ENCODE assay signal across 25 cellular contexts in genomic region chr2:166350525-166350924, GRCh38. TPM values are rescaled to one million over a fixed set of nuclear protein-coding genes. Genes with fewer than 3 reads are reported as not detected.
DNase-seq lines count a peak whose midpoint lies in the region; ATAC-seq, FAIRE-seq and TF ChIP-seq lines count a peak whose summit lies in the region.
"Had no signal": no experiment of that assay in that cellular context is flagged by ENCODE, and none has a peak within 500 bp of the region (broad histone marks: within the 10 kb centered on the region; RNA-seq: fewer than 3 reads in every experiment).

No MANE protein-coding gene starts in this region.

- 99% methylated on average over 2 of the region's 2 CpGs for WGBS in HepG2 (ENCODE audit: low lambda C conversion rate)
- 87% methylated on average over 2 of the region's 2 CpGs for WGBS in right lobe of liver (ENCODE audit: insufficient coverage, low coverage, low lambda C conversion rate, missing lambda C conversion rate)

- H3K9ac ChIP-seq in HepG2 (ENCODE audit: insufficient read depth, low read depth, low read length) (no peak overlapping the region), astrocyte (ENCODE audit: low read length) (no peak overlapping the region)
- H3K9ac ChIP-seq: BLaER1 treated with 17β-estradiol and CSF1 and Interleukin-3, amounts not matched to agents 10 nM and 100 nM had no signal

- H3K9me3 ChIP-seq in HepG2 (ENCODE audit: low read length), result no peaks in the 10 kb centered on the region
- H3K9me3 ChIP-seq in right lobe of liver, result no peaks in the 10 kb centered on the region
- no peaks in the 10 kb centered on the region for H3K9me3 ChIP-seq in astrocyte (ENCODE audit: insufficient read depth, low read depth, low read length)
- H3K9me3 ChIP-seq: BE2C; BLaER1 treated with 17β-estradiol and CSF1 and Interleukin-3, amounts not matched to agents 10 nM and 100 nM had no signal

- ATAC-seq in HepG2 (no peak), right lobe of liver (no peak)
- ATAC-seq: GM23338, HCT116 had no signal

- no peak overlapping the region for H3K4me3 Mint-ChIP-seq in astrocyte (ENCODE audit: unreplicated experiment)
- H3K4me3 Mint-ChIP-seq: CD14-positive monocyte; CD4-positive, alpha-beta T cell; CD8-positive, alpha-beta memory T cell; GM23338; H9 had no signal

- H3K27me3 ChIP-seq in HepG2 (ENCODE audit: control insufficient read depth in 1 of 2, insufficient read depth in 2 of 2, low read length in 2 of 2), result no peaks in the 10 kb centered on the region
- no peaks in the 10 kb centered on the region for H3K27me3 ChIP-seq in right lobe of liver
- no peaks in the 10 kb centered on the region for H3K27me3 ChIP-seq in astrocyte (ENCODE audit: insufficient read depth, low read length)
- H3K27me3 ChIP-seq: BE2C; BLaER1 treated with 17β-estradiol and CSF1 and Interleukin-3, amounts not matched to agents 10 nM and 100 nM had no signal

- peaks cover 0 to 3% of the 10 kb centered on the region in 2 experiments; a peak in 2 of 5 replicates for H3K36me3 ChIP-seq in HepG2 (replicated peaks in 1 of 2; ENCODE audit: control insufficient read depth in 1 of 2, insufficient read depth in 2 of 2, low read length in 2 of 2)
- H3K36me3 ChIP-seq in right lobe of liver, result no peaks in the 10 kb centered on the region
- H3K36me3 ChIP-seq in astrocyte (ENCODE audit: insufficient read depth, low read length), result no peaks in the 10 kb centered on the region
- H3K36me3 ChIP-seq: BE2C; BLaER1 treated with 17β-estradiol and CSF1 and Interleukin-3, amounts not matched to agents 10 nM and 100 nM had no signal

- CTCF ChIA-PET in HepG2 (lab: Yijun Ruan, JAX; ENCODE audit: low intra/inter-chr PET ratio, low total read pairs), result no interaction called here

- H2AFZ ChIP-seq in HepG2 (ENCODE audit: low read length) (no peak overlapping the region), astrocyte (ENCODE audit: low read depth, low read length) (no peak overlapping the region)
- H2AFZ ChIP-seq: GM23338 had no signal

- no peak for TF ChIP-seq RAD21 in HepG2 (CRISPR knock-in tag; IDR thresholded peaks at IDR 0.05)

- no peak for TF ChIP-seq POLR2A in HepG2 (IDR thresholded peaks at IDR 0.05; ENCODE audit: insufficient read depth in 1 of 2, low read depth in 2 of 2, low read length in 2 of 2)
- no peak for TF ChIP-seq POLR2A in right lobe of liver (IDR thresholded peaks at IDR 0.05)

- DNase-seq in HepG2 (ENCODE audit: low spot score) (no peak), right lobe of liver (no peak), astrocyte (ENCODE audit: low read depth) (no peak), fibroblast of mammary gland (ENCODE audit: low read depth) (peak; percentile 16), NCI-H1092 treated with DMSO at 0.1 percent for 48 hours (lab: John Stamatoyannopoulos, UW) (no peak), NCI-H748 (lab: John Stamatoyannopoulos, UW; ENCODE audit: unreplicated experiment) (no peak), posterior vena cava (ENCODE audit: low spot score) (no peak)
- DNase-seq: ACHN; AML-193; BE2C; CD4-positive, alpha-beta T cell; CD8-positive, alpha-beta memory T cell; DMS 273 treated with DMSO at 0.1 percent for 48 hours; DMS79; EL; GDM1; H9 had no signal

- POLR2A ChIA-PET in HepG2 (lab: Yijun Ruan, JAX), result no interaction called here

- no peaks in the 10 kb centered on the region for H3K27me3 Mint-ChIP-seq in astrocyte (ENCODE audit: low read depth, unreplicated experiment)
- H3K27me3 Mint-ChIP-seq: CD4-positive, alpha-beta T cell; CD8-positive, alpha-beta memory T cell had no signal

- H3K36me3 Mint-ChIP-seq in astrocyte (ENCODE audit: low read depth, unreplicated experiment), result no peaks in the 10 kb centered on the region
- H3K36me3 Mint-ChIP-seq: CD14-positive monocyte had no signal

- no peaks in the 10 kb centered on the region for H3K9me3 Mint-ChIP-seq in astrocyte (ENCODE audit: unreplicated experiment)
- H3K9me3 Mint-ChIP-seq: CD4-positive, alpha-beta T cell; GM23338; H9 had no signal

- no peak for TF ChIP-seq CTCF in HepG2 (CRISPR knock-in tag; IDR thresholded peaks at IDR 0.05)
- TF ChIP-seq CTCF in right lobe of liver (IDR thresholded peaks at IDR 0.05), result no peak
- no peak for TF ChIP-seq CTCF in astrocyte (IDR thresholded peaks at IDR 0.05; ENCODE audit: insufficient read depth, low read depth, low read length)
- TF ChIP-seq CTCF in fibroblast of mammary gland (conservative IDR thresholded peaks at IDR 0.05; ENCODE audit: control insufficient read depth, insufficient read depth, low read depth, low read length), result no peak

- H3K27ac ChIP-seq in HepG2 (ENCODE audit: extremely low read length, insufficient read depth, low read length) (no peak overlapping the region), right lobe of liver (no peak overlapping the region), astrocyte (ENCODE audit: low read depth, low read length) (no peak overlapping the region)
- H3K27ac ChIP-seq: 22Rv1; BLaER1 treated with 17β-estradiol and CSF1 and Interleukin-3, amounts not matched to agents 10 nM and 100 nM had no signal

- in situ Hi-C loops in HepG2 (cut with HindIII; ENCODE audit: extremely low pct_ligation_motif_present, low pct_unique_long_range_greater_than_20kb), result no loop called here

- peaks cover 27% of the 10 kb centered on the region for H3K4me1 Mint-ChIP-seq in astrocyte (ENCODE audit: low read depth, unreplicated experiment)
- H3K4me1 Mint-ChIP-seq: CD14-positive monocyte; CD8-positive, alpha-beta memory T cell; GM23338; H9 had no signal

- no peak overlapping the region for H3K4me3 ChIP-seq in HepG2 (replicated peaks in 1 of 3; ENCODE audit: insufficient read depth in 1 of 3, low read depth in 2 of 3, low read length in 3 of 3)
- H3K4me3 ChIP-seq in right lobe of liver, result no peak overlapping the region
- H3K4me3 ChIP-seq in astrocyte (ENCODE audit: insufficient read depth, low read depth, low read length), result no peak overlapping the region
- H3K4me3 ChIP-seq in fibroblast of mammary gland (ENCODE audit: control insufficient read depth, low read depth, low read length), result no peak overlapping the region
- H3K4me3 ChIP-seq: BLaER1 treated with 17β-estradiol and CSF1 and Interleukin-3, amounts not matched to agents 10 nM and 100 nM; GM23338 had no signal

- H3K79me2 ChIP-seq in HepG2 (ENCODE audit: insufficient read depth, low read length) (no peaks in the 10 kb centered on the region), astrocyte (ENCODE audit: insufficient read depth, low read length) (no peaks in the 10 kb centered on the region)

- no peaks in the 10 kb centered on the region for H4K20me1 ChIP-seq in HepG2 (ENCODE audit: insufficient read depth, low read length)
- H4K20me1 ChIP-seq in astrocyte (ENCODE audit: insufficient read depth, low read length), result no peaks in the 10 kb centered on the region
- H4K20me1 ChIP-seq: BLaER1 treated with 17β-estradiol and CSF1 and Interleukin-3, amounts not matched to agents 10 nM and 100 nM had no signal

- H3K4me1 ChIP-seq in HepG2 (ENCODE audit: insufficient read depth, low read length) (peaks cover 7% of the 10 kb centered on the region), right lobe of liver (no peaks in the 10 kb centered on the region), astrocyte (ENCODE audit: insufficient read depth, low read length) (no peaks in the 10 kb centered on the region)
- H3K4me1 ChIP-seq: BE2C; BLaER1 treated with 17β-estradiol and CSF1 and Interleukin-3, amounts not matched to agents 10 nM and 100 nM had no signal

- TF ChIP-seq EP300 in HepG2 (IDR thresholded peaks at IDR 0.05; ENCODE audit: low read depth in 2 of 2, low read length in 2 of 2) (no peak), HepG2 (CRISPR knock-in tag; IDR thresholded peaks at IDR 0.05; ENCODE audit: borderline replicate concordance) (no peak)

- no peak overlapping the region for H3K4me2 ChIP-seq in HepG2 (ENCODE audit: low read depth, low read length)
- no peak overlapping the region for H3K4me2 ChIP-seq in astrocyte (ENCODE audit: low read length)
- H3K4me2 ChIP-seq: BLaER1 treated with 17β-estradiol and CSF1 and Interleukin-3, amounts not matched to agents 10 nM and 100 nM; GM23338 had no signal

- H3K27ac Mint-ChIP-seq in astrocyte (ENCODE audit: unreplicated experiment), result peak overlapping the region; percentile 26
- H3K27ac Mint-ChIP-seq: CD14-positive monocyte; CD4-positive, alpha-beta T cell; CD8-positive, alpha-beta memory T cell; GM23338; H9 had no signal

- FAIRE-seq in HepG2 (lab: Jason Lieb, UNC), result no peak
- FAIRE-seq in astrocyte (lab: Jason Lieb, UNC), result no peak
- FAIRE-seq: A204.1, GM12891, GM18507 had no signal

- intact Hi-C loops in HepG2 (cut with micrococcal nuclease; ENCODE audit: unreplicated experiment) (no loop called here), right lobe of liver (cut with DNase I) (no loop called here), posterior vena cava (cut with DNase I) (no loop called here)

- no TSS peak for BruUV-seq in HepG2 (replicated peaks; lab: Mats Ljungman, UMichigan)

RNA-seq across cellular contexts. Expression of gene SCN9A, which starts 25.2 kb away (rescaled TPM):
- total RNA-seq in HepG2 (2016; rRNA removed; fragmentation: Illumina TruSeq; extraction: Trizol), result 11.8 and 15.3 TPM in 2 replicates
- 4.6 and 5.4 TPM in 2 replicates for total RNA-seq in HepG2 (2016; cell fraction: cytosol; rRNA removed; fragmentation: Illumina TruSeq; extraction: Trizol; ENCODE audit: low read depth)
- 10.9 and 14.0 TPM in 2 replicates for total RNA-seq in HepG2 (2016; cell fraction: insoluble cytoplasmic fraction; rRNA removed; fragmentation: Illumina TruSeq; extraction: Trizol)
- 4.7 and 5.8 TPM in 2 replicates for total RNA-seq in HepG2 (2016; cell fraction: membrane; rRNA removed; fragmentation: Illumina TruSeq; extraction: Trizol)
- total RNA-seq in HepG2 (2016; cell fraction: nucleus; rRNA removed; fragmentation: Illumina TruSeq; extraction: Trizol), result 45.1 and 45.3 TPM in 2 replicates
- polyA plus RNA-seq in HepG2 (2011; rRNA removed), result 21.3 and 24.3 TPM in 2 replicates
- polyA plus RNA-seq in HepG2 (2011; cell fraction: cytosol; rRNA removed), result 10.3 and 17.9 TPM in 2 replicates
- polyA plus RNA-seq in HepG2 (2011; cell fraction: nucleus; rRNA removed), result 29.3 and 38.2 TPM in 2 replicates
- 25.3 and 36.3 TPM in 2 replicates for polyA plus RNA-seq in HepG2 (2012)
- 0.32 and 0.35 TPM in 2 replicates for polyA plus RNA-seq in HepG2 (2016; cell fraction: cytosol; fragmentation: Illumina TruSeq; extraction: Trizol; ENCODE audit: low read depth)
- polyA plus RNA-seq in HepG2 (2016; cell fraction: insoluble cytoplasmic fraction; fragmentation: Illumina TruSeq; extraction: Trizol; ENCODE audit: low read depth), result 4.4 and 4.8 TPM in 2 replicates
- polyA plus RNA-seq in HepG2 (2016; cell fraction: membrane; fragmentation: Illumina TruSeq; extraction: Trizol; ENCODE audit: low read depth), result 1.00 and 1.2 TPM in 2 replicates
- 22.4 and 24.9 TPM in 2 replicates for polyA plus RNA-seq in HepG2 (2016; cell fraction: nucleus; fragmentation: Illumina TruSeq; extraction: Trizol; ENCODE audit: insufficient read depth, low read depth)
- 0.19 and 185 TPM in 2 replicates for polyA minus RNA-seq in HepG2 (2011; rRNA and poly(A)+ RNA removed; ENCODE audit: low replicate concordance)
- 35.5 and 50.2 TPM in 2 replicates for polyA minus RNA-seq in HepG2 (2011; cell fraction: cytosol; rRNA and poly(A)+ RNA removed)
- 398 and 438 TPM in 2 replicates for polyA minus RNA-seq in HepG2 (2011; cell fraction: nucleus; rRNA and poly(A)+ RNA removed)
- total RNA-seq in right lobe of liver, result 10 to 100 TPM in 1 of 6 experiments, 1 to 10 TPM in 5; 2.1 to 10.2 (median 5.1) TPM
- total RNA-seq in astrocyte, result 7.8 and 8.7 TPM in 2 replicates
- total RNA-seq in posterior vena cava, result 1 to 10 TPM; 2.5 to 5.7 TPM
- total RNA-seq: CD8-positive, alpha-beta memory T cell had no signal
- polyA plus RNA-seq: CD8-positive, alpha-beta memory T cell had no signal
